Comparison of ENCODE assay signal across 24 cellular contexts in the genomic region with DNA sequence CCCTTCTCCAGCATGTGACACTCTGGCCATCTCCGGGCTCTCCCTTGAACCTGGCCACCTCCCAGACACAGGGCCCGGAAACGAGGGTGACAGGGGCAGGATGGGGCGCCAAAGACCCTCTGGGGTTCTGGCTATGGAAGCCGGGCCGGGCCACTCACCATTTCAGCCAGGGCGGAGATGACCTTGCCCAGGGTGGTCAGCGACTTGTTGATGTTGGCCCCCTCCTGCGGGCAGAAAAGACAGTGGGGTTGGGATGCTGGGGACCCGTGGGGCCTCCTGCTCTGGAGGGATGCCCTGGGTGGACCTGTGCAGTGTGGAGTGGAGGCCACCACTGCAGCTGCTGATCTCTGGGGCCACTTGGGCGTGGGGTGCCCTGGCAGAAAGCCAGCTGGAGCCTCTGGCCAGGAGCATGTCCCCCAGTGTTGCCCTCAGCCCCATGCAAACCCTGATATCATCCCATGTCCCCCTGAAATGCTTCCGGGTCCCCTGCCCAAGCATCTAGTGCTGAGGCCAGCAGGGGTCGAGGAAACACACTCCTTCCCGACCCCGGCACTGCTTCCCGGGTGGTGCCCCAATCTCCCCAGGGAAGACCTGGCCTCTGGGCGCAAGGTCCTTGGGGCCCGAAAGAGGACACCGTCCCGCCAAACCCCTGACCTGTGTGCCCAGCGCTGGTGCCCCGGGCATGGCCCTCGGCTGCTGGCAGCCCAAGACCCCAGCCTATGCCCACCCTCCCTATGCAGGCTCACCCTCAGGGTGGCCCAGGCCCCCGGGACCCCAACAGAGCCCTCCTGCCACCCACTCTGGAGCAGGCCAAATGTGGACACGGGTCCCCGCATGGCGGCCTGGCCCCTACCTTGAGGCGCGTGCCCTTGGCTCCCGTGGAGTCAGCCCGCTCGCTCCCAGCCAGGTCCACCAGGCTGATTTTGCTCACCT. TPM values are rescaled to one million over a fixed set of nuclear protein-coding genes. Genes with fewer than 3 reads are reported as not detected.
DNase-seq lines count a peak whose midpoint lies in the region; ATAC-seq and TF ChIP-seq lines count a peak whose summit lies in the region.
"Had no signal": no experiment of that assay in that cellular context is flagged by ENCODE, and none has a peak within 500 bp of the region (broad histone marks: within the 10 kb centered on the region; RNA-seq: fewer than 3 reads in every experiment).

No MANE protein-coding gene starts in this region.

- H3K27ac Mint-ChIP-seq in chondrocyte (ENCODE audit: unreplicated experiment) (no peak overlapping the region), nephron progenitor cell (no peak overlapping the region)
- no peak overlapping the region for H3K27ac Mint-ChIP-seq in stimulated activated naive CD8-positive, alpha-beta T cell treated with anti-CD3 and anti-CD28 coated beads, Interleukin-15, amount 100 ng/mL, for 72 hours
- H3K27ac Mint-ChIP-seq in activated CD4-positive, alpha-beta memory T cell treated with anti-CD3 and anti-CD28 coated beads for 36 hours, result no peak overlapping the region
- H3K27ac Mint-ChIP-seq: CD4-positive, CD25-positive, alpha-beta regulatory T cell; GM23338; IgD-negative memory B cell had no signal

- TF ChIP-seq CTCF in chondrocyte (IDR thresholded peaks at IDR 0.05) (no peak), nephron progenitor cell (IDR thresholded peaks at IDR 0.05) (no peak)

- H3K4me1 Mint-ChIP-seq in chondrocyte (ENCODE audit: low read depth) (no peaks in the 10 kb centered on the region), nephron progenitor cell (no peaks in the 10 kb centered on the region)
- no peaks in the 10 kb centered on the region for H3K4me1 Mint-ChIP-seq in stimulated activated naive CD8-positive, alpha-beta T cell treated with anti-CD3 and anti-CD28 coated beads, Interleukin-15, amount 100 ng/mL, for 72 hours
- no peaks in the 10 kb centered on the region for H3K4me1 Mint-ChIP-seq in activated CD4-positive, alpha-beta memory T cell treated with anti-CD3 and anti-CD28 coated beads for 36 hours (ENCODE audit: low read depth)
- H3K4me1 Mint-ChIP-seq: CD4-positive, CD25-positive, alpha-beta regulatory T cell; GM23338; IgD-negative memory B cell had no signal

- H3K9me3 Mint-ChIP-seq in chondrocyte (ENCODE audit: low read depth) (no peaks in the 10 kb centered on the region), nephron progenitor cell (no peaks in the 10 kb centered on the region)
- H3K9me3 Mint-ChIP-seq in stimulated activated naive CD8-positive, alpha-beta T cell treated with anti-CD3 and anti-CD28 coated beads, Interleukin-15, amount 100 ng/mL, for 72 hours, result no peaks in the 10 kb centered on the region
- H3K9me3 Mint-ChIP-seq in activated CD4-positive, alpha-beta memory T cell treated with anti-CD3 and anti-CD28 coated beads for 36 hours, result no peaks in the 10 kb centered on the region
- H3K9me3 Mint-ChIP-seq: GM23338, IgD-negative memory B cell had no signal

- POLR2A ChIA-PET in activated CD4-positive, alpha-beta memory T cell treated with anti-CD3 and anti-CD28 coated beads for 36 hours (lab: Charles Lee), result no interaction called here

- H3K36me3 Mint-ChIP-seq in chondrocyte (ENCODE audit: low read depth), result peaks cover 2% of the 10 kb centered on the region
- H3K36me3 Mint-ChIP-seq in nephron progenitor cell (ENCODE audit: low read depth), result no peaks in the 10 kb centered on the region
- H3K36me3 Mint-ChIP-seq in activated CD4-positive, alpha-beta memory T cell treated with anti-CD3 and anti-CD28 coated beads for 36 hours, result no peaks in the 10 kb centered on the region
- H3K36me3 Mint-ChIP-seq: CD4-positive, CD25-positive, alpha-beta regulatory T cell; IgD-negative memory B cell had no signal

- H3K27me3 Mint-ChIP-seq in chondrocyte (ENCODE audit: low read depth) (no peaks in the 10 kb centered on the region), nephron progenitor cell (ENCODE audit: low read depth, poor library complexity) (peaks cover 3% of the 10 kb centered on the region)
- no peaks in the 10 kb centered on the region for H3K27me3 Mint-ChIP-seq in stimulated activated naive CD8-positive, alpha-beta T cell treated with anti-CD3 and anti-CD28 coated beads, Interleukin-15, amount 100 ng/mL, for 72 hours
- H3K27me3 Mint-ChIP-seq in activated CD4-positive, alpha-beta memory T cell treated with anti-CD3 and anti-CD28 coated beads for 36 hours, result no peaks in the 10 kb centered on the region
- H3K27me3 Mint-ChIP-seq: CD4-positive, CD25-positive, alpha-beta regulatory T cell; IgD-negative memory B cell had no signal

- H3K4me3 Mint-ChIP-seq in chondrocyte (ENCODE audit: unreplicated experiment) (no peak overlapping the region), nephron progenitor cell (no peak overlapping the region)
- H3K4me3 Mint-ChIP-seq in stimulated activated naive CD8-positive, alpha-beta T cell treated with anti-CD3 and anti-CD28 coated beads, Interleukin-15, amount 100 ng/mL, for 72 hours, result no peak overlapping the region
- H3K4me3 Mint-ChIP-seq in activated CD4-positive, alpha-beta memory T cell treated with anti-CD3 and anti-CD28 coated beads for 36 hours, result no peak overlapping the region
- H3K4me3 Mint-ChIP-seq: CD4-positive, CD25-positive, alpha-beta regulatory T cell; GM23338; IgD-negative memory B cell had no signal

- CTCF ChIA-PET in activated CD4-positive, alpha-beta memory T cell treated with anti-CD3 and anti-CD28 coated beads for 36 hours (lab: Charles Lee), result no interaction called here

- in situ Hi-C loops in ACHN (cut with HindIII; ENCODE audit: low pct_ligation_motif_present, low pct_unique_long_range_greater_than_20kb, low sequenced_read_pairs), result no loop called here

- intact Hi-C loops in left cardiac atrium (cut with DNase I), result no loop called here
- intact Hi-C loops in activated CD4-positive, alpha-beta memory T cell treated with anti-CD3 and anti-CD28 coated beads for 36 hours (cut with micrococcal nuclease), result no loop called here

- no peak for ATAC-seq in left cardiac atrium
- no peak for ATAC-seq in stimulated activated naive CD8-positive, alpha-beta T cell treated with anti-CD3 and anti-CD28 coated beads, Interleukin-15, amount 100 ng/mL, for 72 hours
- ATAC-seq: GM23338, Panc1 had no signal

- DNase-seq in 8988T (peak; percentile 18), chondrocyte (ENCODE audit: low spot score) (peak; percentile 84), left cardiac atrium (peak; percentile 18), nephron progenitor cell (peak; percentile 1), ACHN (no peak), NCI-H345 treated with DMSO at 0.1 percent for 48 hours (lab: John Stamatoyannopoulos, UW; ENCODE audit: unreplicated experiment) (no peak)
- no peak for DNase-seq in stimulated activated naive CD8-positive, alpha-beta T cell treated with anti-CD3 and anti-CD28 coated beads, Interleukin-15, amount 100 ng/mL, for 72 hours
- no peak for DNase-seq in activated CD4-positive, alpha-beta memory T cell treated with anti-CD3 and anti-CD28 coated beads for 36 hours
- DNase-seq: CD4-positive, CD25-positive, alpha-beta regulatory T cell; COR-L47; DMS 273 treated with DMSO at 0.1 percent for 48 hours; DMS79 treated with DMSO at 0.1 percent for 48 hours; HCEC 1CT; MV-4-11; NCI-H1105 treated with DMSO at 0.1 percent for 48 hours; NCI-H2029 treated with DMSO at 0.1 percent for 48 hours; NCI-H2171; NCI-H345; NCI-H524 treated with DMSO at 0.1 percent for 48 hours; NCI-H82 had no signal

RNA-seq across cellular contexts. Expression of a gene that starts 36.9 kb away (rescaled TPM):
- total RNA-seq in chondrocyte, result 15.2 to 63.5 TPM (median 60.0 TPM) in 3 replicates
- 10 to 100 TPM; 27.4 to 51.5 TPM for total RNA-seq in left cardiac atrium
- 1 to 10 TPM; 3.3 to 3.8 TPM for total RNA-seq in activated CD4-positive, alpha-beta memory T cell treated with anti-CD3 and anti-CD28 coated beads for 36 hours
- total RNA-seq: CD4-positive, CD25-positive, alpha-beta regulatory T cell; SJSA1 had no signal

Comparison
In these comparisons a context has a peak if more than half of its experiments do, and no peak if none do; other contexts are left out.
1. DNase-seq: peak in 8988T (single experiment), chondrocyte (single experiment), left cardiac atrium (single experiment) and nephron progenitor cell (single experiment); none in ACHN (single experiment), NCI-H345 treated with DMSO at 0.1 percent for 48 hours (single experiment), stimulated activated naive CD8-positive, alpha-beta T cell treated with anti-CD3 and anti-CD28 coated beads, Interleukin-15, amount 100 ng/mL, for 72 hours (0 of 2) and activated CD4-positive, alpha-beta memory T cell treated with anti-CD3 and anti-CD28 coated beads for 36 hours (single experiment).